ENCODE assay signal across 8 cellular contexts in the genomic region with DNA sequence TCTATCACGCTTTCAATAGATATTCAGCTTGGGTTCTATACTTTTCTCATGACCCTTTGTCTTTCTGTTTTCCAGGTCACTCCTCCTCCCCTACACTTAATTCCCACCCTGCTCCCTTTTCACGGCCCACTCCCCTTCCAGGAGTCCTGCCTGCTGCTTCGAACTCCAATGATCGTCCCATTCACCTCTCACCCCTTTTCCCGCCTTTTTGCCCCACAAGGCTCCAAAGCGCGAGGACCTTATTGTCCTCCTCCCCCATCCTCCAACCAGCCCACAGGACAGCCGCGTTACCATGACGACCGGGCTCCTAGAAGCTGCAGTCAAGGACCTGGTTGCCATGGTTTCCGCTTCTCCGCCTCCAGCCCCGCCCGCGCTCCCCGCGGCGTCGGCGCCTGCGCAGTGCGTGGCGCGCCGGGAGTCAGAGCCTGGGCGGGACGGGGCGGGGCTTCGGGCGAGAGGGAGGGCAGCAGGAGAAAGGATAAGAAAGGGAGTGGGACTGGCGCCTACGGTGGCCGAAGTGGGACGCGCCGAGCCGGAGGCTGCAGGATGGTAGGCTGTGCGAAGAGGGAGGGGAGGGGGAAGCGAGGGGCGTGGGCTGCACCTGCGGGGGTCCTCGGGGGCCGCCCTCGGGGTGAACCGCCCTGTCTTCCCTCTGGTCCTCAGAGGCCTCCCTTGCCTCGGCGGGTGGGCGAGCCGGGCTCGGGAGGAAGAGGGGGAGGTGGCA. TPM values are rescaled to one million over a fixed set of nuclear protein-coding genes. Genes with fewer than 3 reads are reported as not detected.
DNase-seq lines count a peak whose midpoint lies in the region; ATAC-seq and TF ChIP-seq lines count a peak whose summit lies in the region.

A gene (plus strand): TSS at position 508 of the 724 bp plus-strand sequence. CDS start 39 bp downstream, at position 547.

- H3K9me3 ChIP-seq in body of pancreas = no peaks in the 10 kb centered on the region
- no peaks in the 10 kb centered on the region for H3K9me3 ChIP-seq in sigmoid colon

- peak in 2 of 3 donors; percentile 14 to 23 for TF ChIP-seq POLR2A in body of pancreas (IDR thresholded peaks at IDR 0.05)
- TF ChIP-seq POLR2A in sigmoid colon (IDR thresholded peaks at IDR 0.05) = no peak

- H3K4me1 ChIP-seq in body of pancreas (peaks cover 15% of the 10 kb centered on the region), sigmoid colon (peaks cover 0 to 17% (median 14%) of the 10 kb centered on the region in 4 donors)

- DNase-seq in NCI-H2107 treated with DMSO at 0.1 percent for 48 hours (lab: John Stamatoyannopoulos, UW; ENCODE audit: unreplicated experiment) (peak; percentile 85), UCSD-AML1 (lab: John Stamatoyannopoulos, UW; ENCODE audit: unreplicated experiment) (peak; percentile 86), body of pancreas (peak; percentile 96 to 98 (median 97)), iPS DF 19.7 (ENCODE audit: low read depth, low spot score) (peak; percentile 100), sigmoid colon (peak; percentile 96)

- TF ChIP-seq EP300 in sigmoid colon (IDR thresholded peaks at IDR 0.05) = no peak

- WGBS in body of pancreas, 2 donors = 3 to 7% methylated on average over 28 to 48 of the region's 51 CpGs
- WGBS in sigmoid colon, 2 donors = 3 to 4% methylated on average over 51 of the region's 51 CpGs

- TF ChIP-seq CTCF in body of pancreas (IDR thresholded peaks at IDR 0.05) (no peak), sigmoid colon (IDR thresholded peaks at IDR 0.05) (no peak)

- ATAC-seq in GM18508 (IDR thresholded peaks at IDR 0.05; ENCODE audit: insufficient read depth, unreplicated experiment) (peak; percentile 61), HG03045 (IDR thresholded peaks at IDR 0.05; ENCODE audit: unreplicated experiment) (peak; percentile 79), body of pancreas (peak; percentile 99), HG03469 (IDR thresholded peaks at IDR 0.05; ENCODE audit: unreplicated experiment) (no peak)

- H3K27me3 ChIP-seq in body of pancreas = no peaks in the 10 kb centered on the region
- no peaks in the 10 kb centered on the region for H3K27me3 ChIP-seq in sigmoid colon

- intact Hi-C loops in body of pancreas (cut with DNase I) (no loop called here), sigmoid colon (cut with DNase I) (no loop called here)

- peak within 1 kb of the TSS; percentile 56 to 86 for H3K4me3 ChIP-seq in body of pancreas
- H3K4me3 ChIP-seq in sigmoid colon = peak within 1 kb of the TSS; percentile 89 to 99 (median 90)

- H3K36me3 ChIP-seq in body of pancreas (replicated peaks in 1 of 2; ENCODE audit: insufficient read depth in 1 of 2, low read depth in 2 of 2) (no peaks in the 10 kb centered on the region), sigmoid colon (peaks cover 0 to 25% (median 5%) of the 10 kb centered on the region in 4 donors)

- H3K27ac ChIP-seq in body of pancreas (peak within 1 kb of the TSS in 1 of 4 donors; percentile 32), sigmoid colon (peak within 1 kb of the TSS in 2 of 4 donors; percentile 63)

RNA-seq across cellular contexts. Expression of the gene that starts here (rescaled TPM):
- 10 to 100 TPM; 12.2 to 23.6 TPM for total RNA-seq in body of pancreas
- total RNA-seq in sigmoid colon = 10 to 100 TPM; 15.8 to 31.4 (median 26.9) TPM
- polyA plus RNA-seq in sigmoid colon = 100 to 1,000 TPM; 100 to 135 (median 132) TPM

Comparison
In these comparisons a context has a peak if more than half of its experiments do, and no peak if none do; other contexts are left out.
1. POLR2A ChIP-seq: peak in body of pancreas (2 of 3); none in sigmoid colon (0 of 2).
2. Peak in every context shown above with its lines, with median percentiles within 50 percentile points of each other: DNase-seq.